11 cellular contexts compared by ENCODE assay signal in genomic region chr6:4844108-4844507, GRCh38.
DNase-seq lines count a peak whose midpoint lies in the region; TF ChIP-seq lines count a peak whose summit lies in the region.
"Had no signal": no experiment of that assay in that cellular context is flagged by ENCODE, and none has a peak within 500 bp of the region (broad histone marks: within the 10 kb centered on the region; RNA-seq: fewer than 3 reads in every experiment).

No MANE protein-coding gene starts in this region.

- no peak overlapping the region for H3K4me3 Mint-ChIP-seq in activated naive CD4-positive, alpha-beta T cell treated with anti-CD3 and anti-CD28 coated beads, Interleukin-2, amount 10 ng/mL, durations not matched to agents 7 days and 5 days
- H3K4me3 Mint-ChIP-seq: mesothelial cell of epicardium had no signal

- H3K4me2 ChIP-seq in smooth muscle cell = no peak overlapping the region

- H3K27ac ChIP-seq in smooth muscle cell (ENCODE audit: low read depth) = no peak overlapping the region

- H3K9me3 Mint-ChIP-seq in activated naive CD4-positive, alpha-beta T cell treated with anti-CD3 and anti-CD28 coated beads, Interleukin-2, amount 10 ng/mL, durations not matched to agents 7 days and 5 days = peaks cover 40% of the 10 kb centered on the region

- peak; percentile 27 for DNase-seq in activated naive CD4-positive, alpha-beta T cell treated with anti-CD3 and anti-CD28 coated beads, Interleukin-2, amount 10 ng/mL, durations not matched to agents 7 days and 5 days
- DNase-seq in activated naive CD4-positive, alpha-beta T cell (lab: John Stamatoyannopoulos, UW) = no peak
- no peak for DNase-seq in LNCaP clone FGC (ENCODE audit: low read depth)
- no peak for DNase-seq in choroid plexus epithelial cell (ENCODE audit: low read depth)
- no peak for DNase-seq in smooth muscle cell (lab: John Stamatoyannopoulos, UW; ENCODE audit: unreplicated experiment)
- DNase-seq in NCI-H1092 treated with DMSO at 0.1 percent for 48 hours (lab: John Stamatoyannopoulos, UW) = no peak
- DNase-seq in UCSD-AML1 (lab: John Stamatoyannopoulos, UW; ENCODE audit: unreplicated experiment) = no peak
- no peak for DNase-seq in T1000 (lab: John Stamatoyannopoulos, UW)
- DNase-seq: activated CD4-positive, CD25-positive, alpha-beta regulatory T cell; dermis blood vessel endothelial cell had no signal

- 94% methylated on average over 7 of the region's 7 CpGs for WGBS in smooth muscle cell (ENCODE audit: low lambda C conversion rate)

- H3F3A ChIP-seq in smooth muscle cell (ENCODE audit: low read depth) = no peaks in the 10 kb centered on the region

- H3K27me3 Mint-ChIP-seq in activated naive CD4-positive, alpha-beta T cell treated with anti-CD3 and anti-CD28 coated beads, Interleukin-2, amount 10 ng/mL, durations not matched to agents 7 days and 5 days = no peaks in the 10 kb centered on the region

- no peak overlapping the region for H2AFZ ChIP-seq in smooth muscle cell (ENCODE audit: low read depth)

- CTCF ChIA-PET in activated naive CD4-positive, alpha-beta T cell treated with anti-CD3 and anti-CD28 coated beads, Interleukin-2, amount 10 ng/mL, durations not matched to agents 7 days and 5 days (lab: Charles Lee) = no interaction called here

- H3K4me3 ChIP-seq in LNCaP clone FGC (ENCODE audit: low read depth, low read length) (no peak overlapping the region), choroid plexus epithelial cell (ENCODE audit: low read depth, low read length) (no peak overlapping the region), smooth muscle cell (no peak overlapping the region)

- H3K4me1 Mint-ChIP-seq in activated naive CD4-positive, alpha-beta T cell treated with anti-CD3 and anti-CD28 coated beads, Interleukin-2, amount 10 ng/mL, durations not matched to agents 7 days and 5 days = peaks cover 18% of the 10 kb centered on the region

- no peaks in the 10 kb centered on the region for H3K36me3 ChIP-seq in smooth muscle cell (ENCODE audit: low read depth)

- peaks cover 22% of the 10 kb centered on the region for H3K36me3 Mint-ChIP-seq in activated naive CD4-positive, alpha-beta T cell treated with anti-CD3 and anti-CD28 coated beads, Interleukin-2, amount 10 ng/mL, durations not matched to agents 7 days and 5 days

- no peak overlapping the region for H3K9ac ChIP-seq in smooth muscle cell (ENCODE audit: low read depth)

- peaks cover 97% of the 10 kb centered on the region for H3K79me2 ChIP-seq in smooth muscle cell (ENCODE audit: low read depth)

- no peak overlapping the region for H3K27ac Mint-ChIP-seq in activated naive CD4-positive, alpha-beta T cell treated with anti-CD3 and anti-CD28 coated beads, Interleukin-2, amount 10 ng/mL, durations not matched to agents 7 days and 5 days
- H3K27ac Mint-ChIP-seq: mesothelial cell of epicardium had no signal

- H4K20me1 ChIP-seq in smooth muscle cell (ENCODE audit: low read depth) = peaks cover 95% of the 10 kb centered on the region

- peak; percentile 30; the same call in 1 of the 2 replicates for TF ChIP-seq CTCF in LNCaP clone FGC (IDR thresholded peaks at IDR 0.05; ENCODE audit: control insufficient read depth, extremely low read depth, insufficient read depth)
- TF ChIP-seq CTCF in choroid plexus epithelial cell (conservative IDR thresholded peaks at IDR 0.05; ENCODE audit: low read depth, low read length) = peak; percentile 22
- peak; percentile 35 for TF ChIP-seq CTCF in smooth muscle cell (IDR thresholded peaks at IDR 0.05; ENCODE audit: borderline replicate concordance, insufficient read depth, poor library complexity, severe bottlenecking)

- H3K9me3 ChIP-seq in smooth muscle cell (replicated peaks; ENCODE audit: low read depth) = peaks cover 4% of the 10 kb centered on the region

- peaks cover 11% of the 10 kb centered on the region for H3K4me1 ChIP-seq in smooth muscle cell (ENCODE audit: low read depth)

- H3K27me3 ChIP-seq in smooth muscle cell (ENCODE audit: low read depth) = no peaks in the 10 kb centered on the region
